2 cellular contexts compared by ENCODE assay signal in genomic region chr11:72950685-72951084, GRCh38.
A peak's percentile ranks its signal among the peaks of the same experiment; 100 is the strongest.
TF ChIP-seq lines count a peak whose summit lies in the region.

No MANE protein-coding gene starts in this region.

TF ChIP-seq in GM23338, 12 proteins besides CTCF, POLR2A, EP300 and RAD21 (continued from another document):
- TF ChIP-seq ZNF462 (CRISPR knock-in tag; IDR thresholded peaks at IDR 0.05): no peak
- TF ChIP-seq REST (IDR thresholded peaks at IDR 0.05; ENCODE audit: unreplicated experiment): no peak
- no peak for TF ChIP-seq CREB1 (CRISPR knock-in tag; IDR thresholded peaks at IDR 0.05; ENCODE audit: low read depth)
- TF ChIP-seq ZNF114 (CRISPR knock-in tag; IDR thresholded peaks at IDR 0.05): no peak
- no peak for TF ChIP-seq EZH2 (IDR thresholded peaks at IDR 0.05; ENCODE audit: low read depth, unreplicated experiment)
- TF ChIP-seq POLR2AphosphoS5 (IDR thresholded peaks at IDR 0.05; ENCODE audit: low read depth): no peak
- no peak for TF ChIP-seq EZH2phosphoT487 (IDR thresholded peaks at IDR 0.05; ENCODE audit: unreplicated experiment)
- no peak for TF ChIP-seq NANOG (IDR thresholded peaks at IDR 0.05; ENCODE audit: borderline replicate concordance)
- no peak for TF ChIP-seq ZNF331 (CRISPR knock-in tag; IDR thresholded peaks at IDR 0.05; ENCODE audit: low read depth)
TF ChIP-seq in GM23338: peak in this region for 0.

TF ChIP-seq in WTC11, 78 proteins besides CTCF, POLR2A, EP300 and RAD21 (continued from another document):
- TF ChIP-seq ZNF425 (CRISPR knock-in tag; conservative IDR thresholded peaks at IDR 0.05) (no peak), MLX (CRISPR knock-in tag; IDR thresholded peaks at IDR 0.05) (no peak), USF1 (CRISPR knock-in tag; IDR thresholded peaks at IDR 0.05) (peak; percentile 85), SMAD3 (CRISPR knock-in tag; IDR thresholded peaks at IDR 0.05; ENCODE audit: borderline replicate concordance) (no peak), CREM (CRISPR knock-in tag; IDR thresholded peaks at IDR 0.05) (no peak), ZNF317 (CRISPR knock-in tag; IDR thresholded peaks at IDR 0.05; ENCODE audit: borderline replicate concordance, low read depth) (no peak), JAZF1 (CRISPR knock-in tag; IDR thresholded peaks at IDR 0.05) (no peak)
